In the genomic region with DNA sequence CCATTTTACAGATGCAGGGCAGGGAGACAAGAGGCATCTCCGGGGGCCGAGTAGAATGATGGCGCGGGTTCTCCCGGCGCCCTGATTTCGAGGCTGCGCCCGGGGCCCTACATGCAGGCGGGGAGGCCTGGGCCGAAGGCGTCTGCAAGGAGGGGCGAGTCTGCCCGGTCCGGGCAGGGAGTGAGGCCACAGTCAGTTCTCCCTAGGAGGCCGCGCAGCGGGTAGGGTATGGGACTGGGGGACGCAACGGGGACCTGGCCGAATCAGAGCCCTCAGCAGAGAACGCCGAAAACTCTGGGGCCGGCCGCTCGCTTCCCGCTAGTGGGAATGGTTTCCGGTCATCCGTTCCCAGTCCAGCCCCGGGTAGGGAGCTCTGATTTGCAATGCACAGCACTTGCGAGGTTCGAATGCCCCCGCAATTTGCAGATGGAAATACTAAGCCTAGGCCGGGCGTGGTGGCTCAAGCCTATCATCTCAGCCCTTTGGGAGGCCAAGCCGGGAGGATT, we compare ENCODE assay signal across 21 cellular contexts. TPM values are rescaled to one million over a fixed set of nuclear protein-coding genes. Genes with fewer than 3 reads are reported as not detected.
DNase-seq lines count a peak whose midpoint lies in the region; ATAC-seq, FAIRE-seq and TF ChIP-seq lines count a peak whose summit lies in the region.
"Had no signal": no experiment of that assay in that cellular context is flagged by ENCODE, and none has a peak within 500 bp of the region (broad histone marks: within the 10 kb centered on the region; RNA-seq: fewer than 3 reads in every experiment).

No MANE protein-coding gene starts in this region.

- ATAC-seq in activated CD8-positive, alpha-beta T cell treated with anti-CD3 and anti-CD28 coated beads, Interleukin-2, amount 10 ng/mL, durations not matched to agents 7 days and 5 days, result no peak
- ATAC-seq in left lobe of liver, result no peak

- no peaks in the 10 kb centered on the region for H3K36me3 Mint-ChIP-seq in MCF 10A (ENCODE audit: insufficient read depth, unreplicated experiment)
- H3K36me3 Mint-ChIP-seq in activated CD8-positive, alpha-beta T cell treated with anti-CD3 and anti-CD28 coated beads, Interleukin-2, amount 10 ng/mL, durations not matched to agents 7 days and 5 days (ENCODE audit: low read depth), result peaks cover 7% of the 10 kb centered on the region

- H3K79me2 ChIP-seq in H1 (ENCODE audit: control insufficient read depth in 1 of 2, insufficient read depth in 2 of 2, low read length in 2 of 2), result no peaks in the 10 kb centered on the region

- no peak overlapping the region for H2BK5ac ChIP-seq in H1 (ENCODE audit: low read depth, low read length)
- H2BK5ac ChIP-seq in mesenchymal stem cell (ENCODE audit: low read depth, low read length, poor library complexity, severe bottlenecking), result no peak overlapping the region

- H3K56ac ChIP-seq in H1 (replicated peaks; ENCODE audit: insufficient read length, low read depth, low read length), result no peak overlapping the region

- H3K18ac ChIP-seq in H1 (ENCODE audit: extremely low read depth, low read length), result no peak overlapping the region
- no peak overlapping the region for H3K18ac ChIP-seq in mesenchymal stem cell (ENCODE audit: low read depth in 1 of 2, low read length in 2 of 2)

- no peak overlapping the region for H3K23ac ChIP-seq in H1 (ENCODE audit: insufficient read length)
- H3K23ac ChIP-seq in mesenchymal stem cell (ENCODE audit: low read length in 2 of 2), result peak overlapping the region in 1 of 2 experiments; percentile 85

- no peak overlapping the region for H3K27ac ChIP-seq in breast epithelium
- no peak overlapping the region for H3K27ac ChIP-seq in H1 (ENCODE audit: low read depth, low read length)
- H3K27ac ChIP-seq in mesenchymal stem cell (ENCODE audit: low read length, poor library complexity, severe bottlenecking), result no peak overlapping the region
- no peak overlapping the region for H3K27ac ChIP-seq in tibial artery
- H3K27ac ChIP-seq: PC-9, thyroid gland had no signal

- H4K5ac ChIP-seq in H1 (ENCODE audit: insufficient read length, low read depth, low read length), result no peak overlapping the region

- H3K4me2 ChIP-seq in H1 (ENCODE audit: insufficient read depth in 1 of 2, low read depth in 2 of 2, low read length in 2 of 2) (peak overlapping the region; percentile 32 to 44; a peak in 2 of 4 replicates), mesenchymal stem cell (ENCODE audit: low read length, poor library complexity, severe bottlenecking) (peak overlapping the region; percentile 79)
- H3K4me2 ChIP-seq: PC-9 had no signal

- CTCF ChIA-PET in MCF 10A (lab: Yijun Ruan, JAX), result no interaction called here
- CTCF ChIA-PET in H1 (lab: Charles Lee; ENCODE audit: partially characterized antibody), result interaction anchor here (0.7 to 5.5 kb wide), 8 partner anchors 9 to 56 kb away, joined by 3 to 30 read pairs (median 4); no protein-coding TSS in a partner anchor
- CTCF ChIA-PET in activated CD8-positive, alpha-beta T cell treated with anti-CD3 and anti-CD28 coated beads, Interleukin-2, amount 10 ng/mL, durations not matched to agents 7 days and 5 days (lab: Charles Lee), result interaction anchor here (1.0 kb wide), 1 partner anchor 27 kb away, joined by 3 read pairs; no protein-coding TSS in a partner anchor

- H3K9ac ChIP-seq in H1 (replicated peaks in 1 of 4; ENCODE audit: extremely low read depth in 1 of 4, low read depth in 3 of 4, low read length in 3 of 4) (no peak overlapping the region), mesenchymal stem cell (ENCODE audit: low read length) (no peak overlapping the region)

- TF ChIP-seq CTCF in breast epithelium (IDR thresholded peaks at IDR 0.05), result no peak
- no peak for TF ChIP-seq CTCF in MCF 10A (IDR thresholded peaks at IDR 0.05; ENCODE audit: unreplicated experiment)
- TF ChIP-seq CTCF in H1 (IDR thresholded peaks at IDR 0.05; ENCODE audit: control extremely low read depth in 1 of 3, insufficient read depth in 1 of 3, low read depth in 1 of 3, low read length in 3 of 3), result no peak
- TF ChIP-seq CTCF in tibial artery (IDR thresholded peaks at IDR 0.05), result no peak

- peaks cover 16 to 35% of the 10 kb centered on the region in 2 experiments for H4K20me1 ChIP-seq in H1 (replicated peaks in 1 of 2; ENCODE audit: control insufficient read depth in 1 of 2, insufficient read depth in 2 of 2, low read length in 2 of 2)

- no peak overlapping the region for H2AFZ ChIP-seq in H1 (ENCODE audit: low read length)
- H2AFZ ChIP-seq in mesenchymal stem cell (ENCODE audit: low read depth, low read length), result no peak overlapping the region
- H2AFZ ChIP-seq: PC-9 had no signal

- POLR2A ChIA-PET in MCF 10A (lab: Yijun Ruan, JAX), result no interaction called here
- POLR2A ChIA-PET in H1 (lab: Charles Lee; ENCODE audit: partially characterized antibody), result interaction anchor here (1.0 to 1.6 kb wide), 3 partner anchors 9 to 98 kb away, joined by 3 to 6 read pairs (median 4); a partner anchor contains a TSS
- POLR2A ChIA-PET in activated CD8-positive, alpha-beta T cell treated with anti-CD3 and anti-CD28 coated beads, Interleukin-2, amount 10 ng/mL, durations not matched to agents 7 days and 5 days (lab: Charles Lee), result no interaction called here

- H2BK12ac ChIP-seq in H1 (ENCODE audit: low read depth, low read length) (no peak overlapping the region), mesenchymal stem cell (ENCODE audit: low read length in 2 of 2) (no peak overlapping the region)

- H3K9me3 ChIP-seq in breast epithelium (no peaks in the 10 kb centered on the region), H1 (ENCODE audit: insufficient read depth in 2 of 2, low read depth in 1 of 2, low read length in 1 of 2) (no peaks in the 10 kb centered on the region; a peak in 1 of 4 replicates), mesenchymal stem cell (ENCODE audit: control insufficient read depth, low read length) (peaks cover 5% of the 10 kb centered on the region), tibial artery (no peaks in the 10 kb centered on the region)
- H3K9me3 ChIP-seq: thyroid gland had no signal

- H3K27ac Mint-ChIP-seq in MCF 10A (ENCODE audit: low read depth, unreplicated experiment), result no peak overlapping the region
- no peak overlapping the region for H3K27ac Mint-ChIP-seq in activated CD8-positive, alpha-beta T cell treated with anti-CD3 and anti-CD28 coated beads, Interleukin-2, amount 10 ng/mL, durations not matched to agents 7 days and 5 days
- H3K27ac Mint-ChIP-seq: CD14-positive monocyte had no signal

- FAIRE-seq in H1 (lab: Jason Lieb, UNC), result no peak
- FAIRE-seq: A204.1 had no signal

- TF ChIP-seq EP300 in H1 (IDR thresholded peaks at IDR 0.05; ENCODE audit: borderline replicate concordance in 1 of 2, low read depth in 2 of 2, low read length in 2 of 2), result no peak

- H2BK20ac ChIP-seq in H1 (ENCODE audit: low read length), result no peak overlapping the region

- H3K4me3 ChIP-seq in breast epithelium (peak overlapping the region in 2 of 3 donors; percentile 3 to 55), H1 (ENCODE audit: extremely low read depth in 1 of 4, insufficient read depth in 2 of 4, low read depth in 3 of 4, low read length in 4 of 4) (peak overlapping the region in 1 of 4 experiments; percentile 30; a peak in 2 of 8 replicates), mesenchymal stem cell (ENCODE audit: insufficient read depth in 1 of 2, low read depth in 1 of 2, low read length in 2 of 2) (peak overlapping the region in 1 of 2 experiments; percentile 33), tibial artery (peak overlapping the region; percentile 22 to 45)
- H3K4me3 ChIP-seq: PC-9, thyroid gland had no signal

- H3K4me1 ChIP-seq in breast epithelium (peaks cover 9% of the 10 kb centered on the region in 2 donors), H1 (replicated peaks in 1 of 4; ENCODE audit: control insufficient read depth in 3 of 4, insufficient read depth in 4 of 4, low read length in 3 of 4) (peaks cover 0 to 33% (median 23%) of the 10 kb centered on the region in 4 experiments; a peak in 6 of 7 replicates), mesenchymal stem cell (ENCODE audit: control insufficient read depth, insufficient read depth, low read depth, low read length) (peaks cover 43% of the 10 kb centered on the region), tibial artery (peaks cover 0 to 57% (median 52%) of the 10 kb centered on the region in 4 donors)

- peaks cover 15% of the 10 kb centered on the region for H3K9me3 Mint-ChIP-seq in MCF 10A (ENCODE audit: unreplicated experiment)
- no peaks in the 10 kb centered on the region for H3K9me3 Mint-ChIP-seq in activated CD8-positive, alpha-beta T cell treated with anti-CD3 and anti-CD28 coated beads, Interleukin-2, amount 10 ng/mL, durations not matched to agents 7 days and 5 days (ENCODE audit: insufficient read depth)
- H3K9me3 Mint-ChIP-seq: activated CD4-positive, alpha-beta memory T cell treated with anti-CD3 and anti-CD28 coated beads, Interleukin-2, amount 10 ng/mL, durations not matched to agents 7 days and 5 days had no signal

- intact Hi-C loops in breast epithelium (cut with DNase I; ENCODE audit: low total_unique reads), result no loop called here
- intact Hi-C loops in MCF 10A (cut with micrococcal nuclease), result no loop called here
- intact Hi-C loops in tibial artery (cut with DNase I; ENCODE audit: low total_unique reads), result no loop called here

- H2BK120ac ChIP-seq in H1 (replicated peaks; ENCODE audit: low read depth, low read length) (no peak overlapping the region), mesenchymal stem cell (ENCODE audit: low read depth, low read length) (no peak overlapping the region)

- H3K14ac ChIP-seq in H1 (ENCODE audit: insufficient read length) (no peak overlapping the region), mesenchymal stem cell (ENCODE audit: low read length in 2 of 2) (no peak overlapping the region)

- BruUV-seq in MCF 10A (replicated peaks; lab: Mats Ljungman, UMichigan), result no TSS peak

- H3K4ac ChIP-seq in H1 (replicated peaks; ENCODE audit: insufficient read length, low read depth, low read length) (no peak overlapping the region), mesenchymal stem cell (ENCODE audit: low read depth in 1 of 2, low read length in 2 of 2) (no peak overlapping the region)

- TF ChIP-seq POLR2A in breast epithelium (IDR thresholded peaks at IDR 0.05), result no peak
- no peak for TF ChIP-seq POLR2A in H1 (IDR thresholded peaks at IDR 0.05; ENCODE audit: control extremely low read depth in 1 of 2, low read depth in 2 of 2, low read length in 2 of 2)

- peaks cover 34% of the 10 kb centered on the region for H3K27me3 Mint-ChIP-seq in MCF 10A (ENCODE audit: insufficient read depth, unreplicated experiment)
- H3K27me3 Mint-ChIP-seq in activated CD8-positive, alpha-beta T cell treated with anti-CD3 and anti-CD28 coated beads, Interleukin-2, amount 10 ng/mL, durations not matched to agents 7 days and 5 days (ENCODE audit: low read depth), result peaks cover 78% of the 10 kb centered on the region

- H3K79me1 ChIP-seq in H1 (ENCODE audit: low read depth, low read length) (no peaks in the 10 kb centered on the region), mesenchymal stem cell (replicated peaks; ENCODE audit: low read length, poor library complexity, severe bottlenecking) (no peaks in the 10 kb centered on the region)

- H2BK15ac ChIP-seq in H1 (ENCODE audit: low read length), result no peak overlapping the region
- no peak overlapping the region for H2BK15ac ChIP-seq in mesenchymal stem cell (ENCODE audit: low read depth, poor library complexity, severe bottlenecking)

- H3K4me3 Mint-ChIP-seq in MCF 10A (ENCODE audit: unreplicated experiment), result no peak overlapping the region
- H3K4me3 Mint-ChIP-seq in activated CD8-positive, alpha-beta T cell treated with anti-CD3 and anti-CD28 coated beads, Interleukin-2, amount 10 ng/mL, durations not matched to agents 7 days and 5 days, result no peak overlapping the region
- H3K4me3 Mint-ChIP-seq: activated CD4-positive, alpha-beta memory T cell treated with anti-CD3 and anti-CD28 coated beads, Interleukin-2, amount 10 ng/mL, durations not matched to agents 7 days and 5 days had no signal

- peak overlapping the region; percentile 16; the same call in 1 of the 2 replicates for H4K8ac ChIP-seq in H1 (ENCODE audit: extremely low read depth, insufficient read depth, low read length)
- no peak overlapping the region for H4K8ac ChIP-seq in mesenchymal stem cell (ENCODE audit: low read length)

- H3K36me3 ChIP-seq in breast epithelium (no peaks in the 10 kb centered on the region), H1 (ENCODE audit: control insufficient read depth in 2 of 4, insufficient read depth in 4 of 4, low read length in 3 of 4) (peaks cover 0 to 15% (median 0%) of the 10 kb centered on the region in 4 experiments; a peak in 1 of 8 replicates), mesenchymal stem cell (ENCODE audit: control insufficient read depth in 1 of 2, insufficient read depth in 2 of 2, low read depth in 1 of 2, low read length in 2 of 2) (no peaks in the 10 kb centered on the region), tibial artery (no peaks in the 10 kb centered on the region)
- H3K36me3 ChIP-seq: thyroid gland had no signal

- H3K27me3 ChIP-seq in breast epithelium (peaks cover 4 to 99% of the 10 kb centered on the region in 2 donors), H1 (replicated peaks in 1 of 4; ENCODE audit: control insufficient read depth in 3 of 4, extremely low read depth in 1 of 4, insufficient read depth in 3 of 4, low read length in 3 of 4) (peaks cover 89 to 100% (median 99%) of the 10 kb centered on the region in 4 experiments), mesenchymal stem cell (ENCODE audit: control insufficient read depth in 1 of 2, insufficient read depth in 1 of 2, low read length in 2 of 2) (peaks cover 97% of the 10 kb centered on the region in 2 experiments), tibial artery (peaks cover 0 to 100% of the 10 kb centered on the region in 2 donors)

- no peaks in the 10 kb centered on the region for H3K23me2 ChIP-seq in H1 (ENCODE audit: low read depth, low read length)

- DNase-seq in breast epithelium (ENCODE audit: low spot score in 2 of 2) (no peak), MCF 10A (ENCODE audit: unreplicated experiment) (no peak), H1 (ENCODE audit: low read depth in 1 of 2, low spot score in 2 of 2) (peak in 1 of 2 experiments; percentile 74), mesenchymal stem cell (peak; percentile 10), tibial artery (peak in 1 of 2 donors; percentile 53), DMS153 treated with DMSO at 0.1 percent for 48 hours (lab: John Stamatoyannopoulos, UW; ENCODE audit: unreplicated experiment) (no peak), left lobe of liver (ENCODE audit: low spot score) (no peak)
- DNase-seq in activated CD8-positive, alpha-beta T cell treated with anti-CD3 and anti-CD28 coated beads, Interleukin-2, amount 10 ng/mL, durations not matched to agents 7 days and 5 days, result no peak
- DNase-seq: activated CD4-positive, alpha-beta memory T cell treated with anti-CD3 and anti-CD28 coated beads, Interleukin-2, amount 10 ng/mL, durations not matched to agents 7 days and 5 days; DMS79 treated with DMSO at 0.1 percent for 48 hours; naive B cell; NCI-H2029; NCI-H524 treated with DMSO at 0.1 percent for 48 hours; PC-9 had no signal

- peaks cover 9% of the 10 kb centered on the region for H3K4me1 Mint-ChIP-seq in MCF 10A (ENCODE audit: insufficient read depth, unreplicated experiment)
- H3K4me1 Mint-ChIP-seq in activated CD8-positive, alpha-beta T cell treated with anti-CD3 and anti-CD28 coated beads, Interleukin-2, amount 10 ng/mL, durations not matched to agents 7 days and 5 days (ENCODE audit: low read depth), result peaks cover 19% of the 10 kb centered on the region

- H4K91ac ChIP-seq in H1 (replicated peaks; ENCODE audit: insufficient read length, low read length) (no peak overlapping the region), mesenchymal stem cell (ENCODE audit: low read length) (no peak overlapping the region)

- no peak overlapping the region for H2AK5ac ChIP-seq in H1 (ENCODE audit: low read depth, low read length)
- no peak overlapping the region for H2AK5ac ChIP-seq in mesenchymal stem cell (ENCODE audit: low read length, severe bottlenecking)

- no peak for TF ChIP-seq RAD21 in H1 (IDR thresholded peaks at IDR 0.05 in 1 of 2, conservative IDR thresholded peaks at IDR 0.05 in 1 of 2; ENCODE audit: low read depth in 2 of 2, low read length in 2 of 2)

- 7% methylated on average over 36 of the region's 36 CpGs; no CpG with 5 or more reads in 1 of the 2 experiments for WGBS in H1 (ENCODE audit: extremely low coverage in 1 of 2, insufficient coverage in 1 of 2, insufficient read length in 1 of 2, insufficient replicate concordance in 2 of 2, low coverage in 1 of 2, low lambda C conversion rate in 2 of 2, missing lambda C conversion rate in 1 of 2), 2 experiments
- 6% methylated on average over 36 of the region's 36 CpGs for WGBS in mesenchymal stem cell

RNA-seq across cellular contexts. Expression of a gene that starts 6.4 kb away (rescaled TPM):
- total RNA-seq in breast epithelium (not detected), MCF 10A (2022) (not detected in 2 replicates), left lobe of liver (not detected)
- not detected in 2 replicates for total RNA-seq in H1 (2021; fragmentation: NEBNext Ultra II Directional; extraction: Animal tissue kit (Norgen Biotek cat#: 25700))
- polyA plus RNA-seq in H1 (2011; rRNA removed), result not detected in 2 replicates
- polyA plus RNA-seq in H1 (2011; cell fraction: cytosol; rRNA removed), result not detected
- not detected for polyA plus RNA-seq in H1 (2011; cell fraction: nucleus; rRNA removed)
- not detected in 4 replicates for polyA plus RNA-seq in H1 (2012, experiment 1 of 2)
- polyA plus RNA-seq in H1 (2012, experiment 2 of 2), result not detected
- 0.10 TPM for polyA plus RNA-seq in H1 (2013, experiment 1 of 2)
- polyA plus RNA-seq in H1 (2013, experiment 2 of 2), result 0.06 TPM
- not detected in 2 replicates for polyA minus RNA-seq in H1 (2011; rRNA and poly(A)+ RNA removed)
- polyA minus RNA-seq in H1 (2011; cell fraction: cytosol; rRNA and poly(A)+ RNA removed), result not detected
- not detected for polyA minus RNA-seq in H1 (2011; cell fraction: nucleus; rRNA and poly(A)+ RNA removed)
- not detected for polyA plus RNA-seq in mesenchymal stem cell (2013, experiment 1 of 2)
- polyA plus RNA-seq in mesenchymal stem cell (2013, experiment 2 of 2), result not detected
- not detected for total RNA-seq in activated CD8-positive, alpha-beta T cell treated with anti-CD3 and anti-CD28 coated beads, Interleukin-2, amount 10 ng/mL, durations not matched to agents 7 days and 5 days
- total RNA-seq: activated CD4-positive, alpha-beta memory T cell treated with anti-CD3 and anti-CD28 coated beads, Interleukin-2, amount 10 ng/mL, durations not matched to agents 7 days and 5 days; dermis blood vessel endothelial cell; HT-29; liver; M059J; PC-9; thyroid gland had no signal
- polyA plus RNA-seq: CD14-positive monocyte, liver had no signal
